Comparison of ENCODE assay signal across 8 cellular contexts in genomic region chr11:67429038-67429668, GRCh38.
DNase-seq lines count a peak whose midpoint lies in the region; ATAC-seq lines count a peak whose summit lies in the region.

No MANE protein-coding gene starts in this region.

- H3K27ac ChIP-seq in HUES48 (ENCODE audit: low read depth, low read length) (no peak overlapping the region), iPS-20b (ENCODE audit: low read length) (no peak overlapping the region)

- ATAC-seq in stimulated activated naive CD8-positive, alpha-beta T cell treated with anti-CD3 and anti-CD28 coated beads, Interleukin-15, amount 100 ng/mL, for 72 hours, result no peak
- ATAC-seq in GM21737 (IDR thresholded peaks at IDR 0.05; ENCODE audit: unreplicated experiment), result no peak

- H3K27me3 ChIP-seq in HUES48 (ENCODE audit: control insufficient read depth, insufficient read depth, low read length) (no peaks in the 10 kb centered on the region), iPS-20b (ENCODE audit: insufficient read depth, low read length) (no peaks in the 10 kb centered on the region)

- H3K9ac ChIP-seq in HUES48 (ENCODE audit: low read depth, low read length) (no peak overlapping the region), iPS-20b (ENCODE audit: low read depth, low read length) (peak overlapping the region; percentile 91; the same call in 1 of the 2 replicates)

- H3K9me3 Mint-ChIP-seq in activated naive CD8-positive, alpha-beta T cell (ENCODE audit: low read depth), result no peaks in the 10 kb centered on the region
- H3K9me3 Mint-ChIP-seq in stimulated activated naive CD8-positive, alpha-beta T cell treated with anti-CD3 and anti-CD28 coated beads, Interleukin-15, amount 100 ng/mL, for 72 hours, result no peaks in the 10 kb centered on the region

- H3K9me3 ChIP-seq in HUES48 (ENCODE audit: control insufficient read depth, insufficient read depth, low read length) (no peaks in the 10 kb centered on the region), iPS-20b (ENCODE audit: insufficient read depth, low read depth, low read length) (no peaks in the 10 kb centered on the region)

- H3K4me3 ChIP-seq in HUES48 (ENCODE audit: low read depth, low read length) (peak overlapping the region; percentile 89), iPS-20b (ENCODE audit: low read length) (peak overlapping the region; percentile 89)

- H3K36me3 Mint-ChIP-seq in activated naive CD8-positive, alpha-beta T cell, result no peaks in the 10 kb centered on the region

- H3K27ac Mint-ChIP-seq in activated naive CD8-positive, alpha-beta T cell, result peak overlapping the region; percentile 90
- peak overlapping the region; percentile 95 to 97 for H3K27ac Mint-ChIP-seq in stimulated activated naive CD8-positive, alpha-beta T cell treated with anti-CD3 and anti-CD28 coated beads, Interleukin-15, amount 100 ng/mL, for 72 hours

- H3K4me1 Mint-ChIP-seq in activated naive CD8-positive, alpha-beta T cell (ENCODE audit: low read depth), result peaks cover 56% of the 10 kb centered on the region
- H3K4me1 Mint-ChIP-seq in stimulated activated naive CD8-positive, alpha-beta T cell treated with anti-CD3 and anti-CD28 coated beads, Interleukin-15, amount 100 ng/mL, for 72 hours, result peaks cover 84% of the 10 kb centered on the region

- H3K4me3 Mint-ChIP-seq in activated naive CD8-positive, alpha-beta T cell, result peak overlapping the region; percentile 97
- peak overlapping the region; percentile 89 to 95 for H3K4me3 Mint-ChIP-seq in stimulated activated naive CD8-positive, alpha-beta T cell treated with anti-CD3 and anti-CD28 coated beads, Interleukin-15, amount 100 ng/mL, for 72 hours

- H3K36me3 ChIP-seq in HUES48 (ENCODE audit: control insufficient read depth, insufficient read depth, low read length), result peaks cover 29% of the 10 kb centered on the region
- peaks cover 31% of the 10 kb centered on the region; the same call in 1 of the 2 replicates for H3K36me3 ChIP-seq in iPS-20b (ENCODE audit: insufficient read depth, low read depth, low read length)

- H3K27me3 Mint-ChIP-seq in activated naive CD8-positive, alpha-beta T cell, result no peaks in the 10 kb centered on the region
- H3K27me3 Mint-ChIP-seq in stimulated activated naive CD8-positive, alpha-beta T cell treated with anti-CD3 and anti-CD28 coated beads, Interleukin-15, amount 100 ng/mL, for 72 hours, result no peaks in the 10 kb centered on the region

- H3K4me1 ChIP-seq in HUES48 (ENCODE audit: control insufficient read depth, insufficient read depth, low read length) (0 out of 2 replicates have a peak, but pooled peaks cover 4% of the 10 kb centered on the region), iPS-20b (ENCODE audit: insufficient read depth, low read length) (no peaks in the 10 kb centered on the region; the same call in 1 of the 2 replicates)

- DNase-seq in stimulated activated naive CD8-positive, alpha-beta T cell treated with anti-CD3 and anti-CD28 coated beads, Interleukin-15, amount 100 ng/mL, for 72 hours, result no peak
- DNase-seq in OCI-M1 (lab: John Stamatoyannopoulos, UW) (no peak), NCI-H1694 treated with DMSO at 0.1 percent for 48 hours (lab: John Stamatoyannopoulos, UW) (no peak)
- no peak for DNase-seq in stimulated activated CD4-positive, alpha-beta T cell treated with anti-CD3 and anti-CD28 coated beads, Interleukin-1b, Interleukin-23, amount 100 ng/mL, for 48 hours
